ENCODE assay signal across 11 cellular contexts in genomic region chr3:64462203-64463120, GRCh38.
DNase-seq lines count a peak whose midpoint lies in the region; ATAC-seq and TF ChIP-seq lines count a peak whose summit lies in the region.
"Had no signal": no experiment of that assay in that cellular context is flagged by ENCODE, and none has a peak within 500 bp of the region (broad histone marks: within the 10 kb centered on the region; RNA-seq: fewer than 3 reads in every experiment).

No MANE protein-coding gene starts in this region.

- H3K27ac ChIP-seq in mesenchymal stem cell (ENCODE audit: low read length, poor library complexity, severe bottlenecking) (peak overlapping the region; percentile 24), breast epithelium (no peak overlapping the region)
- H3K27ac ChIP-seq: foreskin keratinocyte had no signal

- H3K4me3 Mint-ChIP-seq in stimulated activated naive B cell treated with anti-CD40 and anti-IgM and Interleukin-4, amounts not matched to agents 10 μg/mL and 1 μg/mL and 100 μg/mL, for 72 hours = no peak overlapping the region

- no peaks in the 10 kb centered on the region for H3K36me3 Mint-ChIP-seq in stimulated activated naive B cell treated with anti-CD40 and anti-IgM and Interleukin-4, amounts not matched to agents 10 μg/mL and 1 μg/mL and 100 μg/mL, for 72 hours

- H2BK120ac ChIP-seq in mesenchymal stem cell (ENCODE audit: low read depth, low read length) = no peak overlapping the region

- peak overlapping the region; percentile 4 to 31 for H3K18ac ChIP-seq in mesenchymal stem cell (ENCODE audit: low read depth in 1 of 2, low read length in 2 of 2)

- no peak for TF ChIP-seq CTCF in AG09319 (IDR thresholded peaks at IDR 0.05; ENCODE audit: low read depth, low read length)
- no peak for TF ChIP-seq CTCF in breast epithelium (IDR thresholded peaks at IDR 0.05)

- H3K4me2 ChIP-seq in mesenchymal stem cell (ENCODE audit: low read length, poor library complexity, severe bottlenecking) = peak overlapping the region; percentile 39

- intact Hi-C loops in breast epithelium (cut with DNase I; ENCODE audit: low total_unique reads) = no loop called here

- H4K8ac ChIP-seq in mesenchymal stem cell (ENCODE audit: low read length) = peak overlapping the region; percentile 81

- no peak overlapping the region for H2BK15ac ChIP-seq in mesenchymal stem cell (ENCODE audit: low read depth, poor library complexity, severe bottlenecking)

- no peaks in the 10 kb centered on the region for H3K9me3 Mint-ChIP-seq in stimulated activated naive B cell treated with anti-CD40 and anti-IgM and Interleukin-4, amounts not matched to agents 10 μg/mL and 1 μg/mL and 100 μg/mL, for 72 hours

- H3K23ac ChIP-seq in mesenchymal stem cell (ENCODE audit: low read length in 2 of 2) = no peak overlapping the region

- peak overlapping the region; percentile 11 to 47 for H3K4ac ChIP-seq in mesenchymal stem cell (ENCODE audit: low read depth in 1 of 2, low read length in 2 of 2)

- ATAC-seq in stimulated activated naive B cell treated with anti-CD40 and anti-IgM and Interleukin-4, amounts not matched to agents 10 μg/mL and 1 μg/mL and 100 μg/mL, for 72 hours (replicated peaks) = no peak
- ATAC-seq in HG03280 (IDR thresholded peaks at IDR 0.05; ENCODE audit: unreplicated experiment) = no peak

- H4K91ac ChIP-seq in mesenchymal stem cell (ENCODE audit: low read length) = no peak overlapping the region

- peak overlapping the region; percentile 23 to 90 for H2BK12ac ChIP-seq in mesenchymal stem cell (ENCODE audit: low read length in 2 of 2)

- peaks cover 16 to 21% of the 10 kb centered on the region in 2 donors for H3K27me3 Mint-ChIP-seq in stimulated activated naive B cell treated with anti-CD40 and anti-IgM and Interleukin-4, amounts not matched to agents 10 μg/mL and 1 μg/mL and 100 μg/mL, for 72 hours

- no peak overlapping the region for H2AK5ac ChIP-seq in mesenchymal stem cell (ENCODE audit: low read length, severe bottlenecking)

- H3K79me1 ChIP-seq in mesenchymal stem cell (replicated peaks; ENCODE audit: low read length, poor library complexity, severe bottlenecking) = no peaks in the 10 kb centered on the region

- no peaks in the 10 kb centered on the region for H3K9me3 ChIP-seq in mesenchymal stem cell (ENCODE audit: control insufficient read depth, low read length)
- no peaks in the 10 kb centered on the region for H3K9me3 ChIP-seq in breast epithelium

- H3K14ac ChIP-seq in mesenchymal stem cell (ENCODE audit: low read length in 2 of 2) = no peak overlapping the region

- peaks cover 0 to 5% of the 10 kb centered on the region in 2 experiments for H3K27me3 ChIP-seq in mesenchymal stem cell (ENCODE audit: control insufficient read depth in 1 of 2, insufficient read depth in 1 of 2, low read length in 2 of 2)
- H3K27me3 ChIP-seq in breast epithelium = no peaks in the 10 kb centered on the region

- H3K4me1 ChIP-seq in mesenchymal stem cell (ENCODE audit: control insufficient read depth, insufficient read depth, low read depth, low read length) (peaks cover 11% of the 10 kb centered on the region), breast epithelium (no peaks in the 10 kb centered on the region)
- H3K4me1 ChIP-seq: foreskin keratinocyte had no signal

- H3K4me3 ChIP-seq in mesenchymal stem cell (ENCODE audit: insufficient read depth in 1 of 2, low read depth in 1 of 2, low read length in 2 of 2) (peak overlapping the region in 1 of 2 experiments; percentile 72), breast epithelium (no peak overlapping the region)

- no peak overlapping the region for H3K27ac Mint-ChIP-seq in stimulated activated naive B cell treated with anti-CD40 and anti-IgM and Interleukin-4, amounts not matched to agents 10 μg/mL and 1 μg/mL and 100 μg/mL, for 72 hours

- peak overlapping the region; percentile 85 for H3K9ac ChIP-seq in mesenchymal stem cell (ENCODE audit: low read length)

- TF ChIP-seq POLR2A in breast epithelium (IDR thresholded peaks at IDR 0.05) = no peak

- no peak overlapping the region for H2BK5ac ChIP-seq in mesenchymal stem cell (ENCODE audit: low read depth, low read length, poor library complexity, severe bottlenecking)

- DNase-seq in AG09319 (ENCODE audit: extremely low read depth, low read depth) (peak; percentile 49), HT1080 (ENCODE audit: low read depth) (peak; percentile 69), astrocyte of the hippocampus (ENCODE audit: low read depth, low spot score) (peak; percentile 93), mesenchymal stem cell (peak; percentile 89), breast epithelium (ENCODE audit: low spot score in 2 of 2) (no peak), NCI-H2171 (lab: John Stamatoyannopoulos, UW) (no peak)
- DNase-seq in stimulated activated naive B cell treated with anti-CD40 and anti-IgM and Interleukin-4, amounts not matched to agents 10 μg/mL and 1 μg/mL and 100 μg/mL, for 72 hours = no peak
- DNase-seq: mesendoderm, SIG-M5 had no signal

- no peaks in the 10 kb centered on the region for H3K36me3 ChIP-seq in mesenchymal stem cell (ENCODE audit: control insufficient read depth in 1 of 2, insufficient read depth in 2 of 2, low read depth in 1 of 2, low read length in 2 of 2)
- H3K36me3 ChIP-seq in breast epithelium = no peaks in the 10 kb centered on the region

- peaks cover 2 to 7% of the 10 kb centered on the region in 2 donors for H3K4me1 Mint-ChIP-seq in stimulated activated naive B cell treated with anti-CD40 and anti-IgM and Interleukin-4, amounts not matched to agents 10 μg/mL and 1 μg/mL and 100 μg/mL, for 72 hours

- H2AFZ ChIP-seq in mesenchymal stem cell (ENCODE audit: low read depth, low read length) = peak overlapping the region; percentile 66

- 30% methylated on average over 6 of the region's 8 CpGs for WGBS in mesenchymal stem cell

Comparison
In these comparisons a context has a peak if more than half of its experiments do, and no peak if none do; other contexts are left out.
1. DNase-seq: peak in AG09319 (single experiment), HT1080 (single experiment), astrocyte of the hippocampus (single experiment) and mesenchymal stem cell (single experiment); none in breast epithelium (0 of 2), stimulated activated naive B cell treated with anti-CD40 and anti-IgM and Interleukin-4, amounts not matched to agents 10 μg/mL and 1 μg/mL and 100 μg/mL, for 72 hours (single experiment) and NCI-H2171 (single experiment).